Comparison of ENCODE assay signal across 8 cellular contexts in the genomic region with DNA sequence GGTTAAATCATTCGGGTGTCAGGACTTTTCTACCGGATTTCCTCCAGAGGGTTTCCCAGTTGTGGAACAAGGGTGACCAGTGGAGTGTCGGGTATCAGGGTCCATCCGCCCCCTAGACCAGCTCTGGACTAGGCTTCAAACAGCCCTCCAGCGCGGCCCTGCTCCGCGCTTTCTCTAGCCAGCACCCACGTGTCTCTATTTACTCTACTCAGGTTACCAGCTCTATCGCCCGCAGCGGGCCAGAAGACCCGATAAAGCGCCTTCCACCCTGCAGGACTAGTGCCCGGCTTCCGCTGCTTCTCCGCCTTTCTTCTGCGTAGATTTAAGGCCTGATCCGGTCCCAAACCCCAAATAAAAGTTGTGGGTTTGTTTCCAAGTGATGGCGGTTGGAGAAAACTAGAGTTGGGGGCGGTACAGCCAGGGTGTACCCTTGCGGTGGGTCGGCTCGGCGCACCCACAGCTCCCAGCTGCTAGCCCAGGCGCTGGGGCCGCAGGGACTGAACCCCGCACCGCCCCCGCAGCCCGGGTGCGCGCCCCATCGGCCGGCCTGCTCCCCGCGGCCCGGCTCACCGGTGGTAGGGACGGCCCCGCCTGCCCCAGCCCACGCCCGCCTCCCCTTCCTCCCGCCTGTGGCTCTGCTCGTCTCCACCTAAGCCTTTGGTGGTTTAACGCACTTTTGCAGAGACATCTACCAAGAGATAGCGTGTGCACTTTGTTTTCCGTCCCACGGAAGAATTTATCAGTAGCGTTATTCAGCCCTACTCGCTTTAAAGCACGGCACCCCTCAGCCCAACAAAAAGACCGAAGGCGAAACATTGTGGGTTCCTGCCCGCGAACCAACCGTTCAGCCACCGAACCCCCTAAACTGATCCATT. TPM values are rescaled to one million over a fixed set of nuclear protein-coding genes. Genes with fewer than 3 reads are reported as not detected.
DNase-seq lines count a peak whose midpoint lies in the region; ATAC-seq, FAIRE-seq and TF ChIP-seq lines count a peak whose summit lies in the region.
"Had no signal": no experiment of that assay in that cellular context is flagged by ENCODE, and none has a peak within 500 bp of the region (broad histone marks: within the 10 kb centered on the region; RNA-seq: fewer than 3 reads in every experiment).

No MANE protein-coding gene starts in this region.

- peak overlapping the region; percentile 94 for H3K27ac Mint-ChIP-seq in activated CD4-positive, alpha-beta memory T cell treated with anti-CD3 and anti-CD28 coated beads for 36 hours

- TF ChIP-seq POLR2A in esophagus muscularis mucosa (IDR thresholded peaks at IDR 0.05; ENCODE audit: low read depth) = no peak

- no peaks in the 10 kb centered on the region for H3K9me3 Mint-ChIP-seq in activated CD4-positive, alpha-beta memory T cell treated with anti-CD3 and anti-CD28 coated beads for 36 hours

- CTCF ChIA-PET in activated CD4-positive, alpha-beta memory T cell treated with anti-CD3 and anti-CD28 coated beads for 36 hours (lab: Charles Lee) = interaction anchor here (0.7 to 4.4 kb wide), 6 partner anchors 12 to 327 kb away, joined by 3 to 19 read pairs (median 3); no protein-coding TSS in a partner anchor

- H3K9me3 ChIP-seq in esophagus muscularis mucosa (no peaks in the 10 kb centered on the region), pancreas (no peaks in the 10 kb centered on the region)

- H3K4me3 ChIP-seq in esophagus muscularis mucosa (peak overlapping the region; percentile 58 to 71 (median 64)), pancreas (peak overlapping the region in 2 of 4 donors; percentile 11 to 58)

- H3K4me3 Mint-ChIP-seq in activated CD4-positive, alpha-beta memory T cell treated with anti-CD3 and anti-CD28 coated beads for 36 hours = peak overlapping the region; percentile 85

- DNase-seq in NCI-H146 (lab: John Stamatoyannopoulos, UW) = peak; percentile 70
- DNase-seq in activated CD4-positive, alpha-beta memory T cell treated with anti-CD3 and anti-CD28 coated beads for 36 hours = peak; percentile 81
- no peak for DNase-seq in esophagus muscularis mucosa (ENCODE audit: extremely low spot score)
- peak in 4 of 6 donors; percentile 25 to 74 (median 49) for DNase-seq in pancreas
- no peak for DNase-seq in kidney tubule cell (ENCODE audit: low spot score)
- DNase-seq in cerebellar cortex (ENCODE audit: low spot score) = no peak

- no peak for TF ChIP-seq EP300 in esophagus muscularis mucosa (IDR thresholded peaks at IDR 0.05)

- POLR2A ChIA-PET in activated CD4-positive, alpha-beta memory T cell treated with anti-CD3 and anti-CD28 coated beads for 36 hours (lab: Charles Lee) = interaction anchor here (0.6 to 3.9 kb wide), 8 partner anchors 17 to 453 kb away, joined by 3 to 18 read pairs (median 4); a partner anchor contains a TSS

- H3K27me3 Mint-ChIP-seq in activated CD4-positive, alpha-beta memory T cell treated with anti-CD3 and anti-CD28 coated beads for 36 hours = peaks cover 9% of the 10 kb centered on the region

- H3K27ac ChIP-seq in esophagus muscularis mucosa (replicated peaks in 1 of 4) (no peak overlapping the region), pancreas (no peak overlapping the region)

- FAIRE-seq in pancreas (lab: Jason Lieb, UNC) = no peak
- FAIRE-seq: bronchial epithelial cell had no signal

- peaks cover 26 to 40% (median 37%) of the 10 kb centered on the region in 4 donors for H3K4me1 ChIP-seq in esophagus muscularis mucosa
- H3K4me1 ChIP-seq in pancreas = peaks cover 0 to 5% (median 0%) of the 10 kb centered on the region in 3 donors

- peaks cover 46% of the 10 kb centered on the region for H3K4me1 Mint-ChIP-seq in activated CD4-positive, alpha-beta memory T cell treated with anti-CD3 and anti-CD28 coated beads for 36 hours (ENCODE audit: low read depth)

- H3K27me3 ChIP-seq in esophagus muscularis mucosa = peaks cover 7 to 99% (median 65%) of the 10 kb centered on the region in 4 donors
- peaks cover 6 to 51% (median 25%) of the 10 kb centered on the region in 4 donors for H3K27me3 ChIP-seq in pancreas

- peaks cover 34% of the 10 kb centered on the region for H3K36me3 Mint-ChIP-seq in activated CD4-positive, alpha-beta memory T cell treated with anti-CD3 and anti-CD28 coated beads for 36 hours

- TF ChIP-seq CTCF in esophagus muscularis mucosa (IDR thresholded peaks at IDR 0.05) (no peak), pancreas (IDR thresholded peaks at IDR 0.05) (no peak)

- peak; percentile 27 for ATAC-seq in GM19463 (IDR thresholded peaks at IDR 0.05; ENCODE audit: unreplicated experiment)
- peak; percentile 57 to 75 (median 70) for ATAC-seq in pancreas

- H3K36me3 ChIP-seq in esophagus muscularis mucosa (no peaks in the 10 kb centered on the region), pancreas (no peaks in the 10 kb centered on the region)

- intact Hi-C loops in activated CD4-positive, alpha-beta memory T cell treated with anti-CD3 and anti-CD28 coated beads for 36 hours (cut with micrococcal nuclease) = loop anchor here (1.0 to 10.0 kb wide), 6 partner anchors 23 to 1398 kb away; a partner anchor contains a TSS
- intact Hi-C loops in esophagus muscularis mucosa (cut with DNase I) (no loop called here), pancreas (cut with DNase I) (no loop called here)

- WGBS in esophagus muscularis mucosa = 9% methylated on average over 25 of the region's 58 CpGs
- WGBS in pancreas, 2 donors = 3% methylated on average over 58 of the region's 58 CpGs

RNA-seq across cellular contexts. Expression of a gene that starts 2.1 kb away (rescaled TPM):
- 100 to 1,000 TPM; 111 to 122 TPM for total RNA-seq in activated CD4-positive, alpha-beta memory T cell treated with anti-CD3 and anti-CD28 coated beads for 36 hours
- total RNA-seq in esophagus muscularis mucosa (1 to 10 TPM in 2 of 4 donors, under 1 TPM in 2; 0.42 to 3.6 (median 1.9) TPM), pancreas (1 to 10 TPM in 3 of 6 donors, under 1 TPM in 3; 0.28 to 3.5 (median 1.1) TPM)
- under 1 TPM; 0.61 to 0.73 TPM for polyA plus RNA-seq in pancreas
- total RNA-seq: bronchial epithelial cell had no signal

Comparison
In these comparisons a context has a peak if more than half of its experiments do, and no peak if none do; other contexts are left out.
1. DNase-seq: peak in NCI-H146 (single experiment), activated CD4-positive, alpha-beta memory T cell treated with anti-CD3 and anti-CD28 coated beads for 36 hours (single experiment) and pancreas (4 of 6); none in esophagus muscularis mucosa (single experiment), kidney tubule cell (single experiment) and cerebellar cortex (single experiment).
2. RNA of a gene that starts 2.1 kb away (total RNA-seq): 111 to 122 TPM in activated CD4-positive, alpha-beta memory T cell treated with anti-CD3 and anti-CD28 coated beads for 36 hours; 0.42 to 3.6 TPM in esophagus muscularis mucosa and 0.28 to 3.5 TPM in pancreas; every median in the first group is over 10 times any median in the second.